Comparison of ENCODE assay signal across 11 cellular contexts in genomic region chr10:29648983-29649268, GRCh38. TPM values are rescaled to one million over a fixed set of nuclear protein-coding genes. Genes with fewer than 3 reads are reported as not detected.
DNase-seq lines count a peak whose midpoint lies in the region; ATAC-seq and TF ChIP-seq lines count a peak whose summit lies in the region.
"Had no signal": no experiment of that assay in that cellular context is flagged by ENCODE, and none has a peak within 500 bp of the region (broad histone marks: within the 10 kb centered on the region; RNA-seq: fewer than 3 reads in every experiment).

No MANE protein-coding gene starts in this region.

- DNase-seq in CD4-positive, alpha-beta T cell = no peak
- peak; percentile 58 to 59 for DNase-seq in SJCRH30
- peak; percentile 88 for DNase-seq in fibroblast of mammary gland (ENCODE audit: low read depth)
- DNase-seq in NCI-H2227 (lab: John Stamatoyannopoulos, UW; ENCODE audit: unreplicated experiment) = no peak
- DNase-seq in NCI-H1694 (lab: John Stamatoyannopoulos, UW) = no peak
- DNase-seq: activated CD8-positive, alpha-beta memory T cell treated with anti-CD3 and anti-CD28 coated beads for 24 hours; MM.1S; NCI-H526 treated with DMSO at 0.1 percent for 48 hours had no signal

- POLR2A ChIA-PET in CD4-positive, alpha-beta T cell (lab: Charles Lee) = interaction anchor here (0.5 kb wide), 1 partner anchor 518 kb away, joined by 3 read pairs; no protein-coding TSS in a partner anchor

- H3K9me3 Mint-ChIP-seq in CD4-positive, alpha-beta T cell = no peaks in the 10 kb centered on the region

- no peak for ATAC-seq in CD4-positive, alpha-beta T cell (ENCODE audit: poor library complexity)
- ATAC-seq in GM18907 (IDR thresholded peaks at IDR 0.05; ENCODE audit: unreplicated experiment) (no peak), HG02610 (IDR thresholded peaks at IDR 0.05; ENCODE audit: unreplicated experiment) (no peak)

- TF ChIP-seq CTCF in CD4-positive, alpha-beta T cell (IDR thresholded peaks at IDR 0.05) = no peak
- TF ChIP-seq CTCF in fibroblast of mammary gland (conservative IDR thresholded peaks at IDR 0.05; ENCODE audit: control insufficient read depth, insufficient read depth, low read depth, low read length) = no peak

- H3K9me3 ChIP-seq in CD4-positive, alpha-beta T cell (ENCODE audit: control insufficient read depth, low read length) = no peaks in the 10 kb centered on the region
- H3K9me3 ChIP-seq in SJCRH30 (replicated peaks) = no peaks in the 10 kb centered on the region

- no peak overlapping the region for H3K9ac ChIP-seq in rectal smooth muscle tissue (ENCODE audit: low read length)

- H3K27me3 Mint-ChIP-seq in CD4-positive, alpha-beta T cell = no peaks in the 10 kb centered on the region

- H3K4me3 ChIP-seq in SJCRH30 = no peak overlapping the region
- no peak overlapping the region for H3K4me3 ChIP-seq in fibroblast of mammary gland (ENCODE audit: control insufficient read depth, low read depth, low read length)
- H3K4me3 ChIP-seq in rectal smooth muscle tissue (ENCODE audit: low read length) = no peak overlapping the region

- peak overlapping the region; percentile 78 for H3K27ac Mint-ChIP-seq in CD4-positive, alpha-beta T cell

- H3K4me1 Mint-ChIP-seq in CD4-positive, alpha-beta T cell (ENCODE audit: low read depth) = peaks cover 81% of the 10 kb centered on the region

- H3K36me3 ChIP-seq in SJCRH30 (no peaks in the 10 kb centered on the region), rectal smooth muscle tissue (ENCODE audit: control insufficient read depth, insufficient read depth, low read length) (no peaks in the 10 kb centered on the region)

- H3K27ac ChIP-seq in CD4-positive, alpha-beta T cell (ENCODE audit: low read depth, low read length) = no peak overlapping the region
- H3K27ac ChIP-seq in SJCRH30 = no peak overlapping the region
- peak overlapping the region; percentile 80 for H3K27ac ChIP-seq in rectal smooth muscle tissue (ENCODE audit: low read depth, low read length)

- intact Hi-C loops in CD4-positive, alpha-beta T cell (cut with DNase I, micrococcal nuclease) = loop anchor here in 1 of 2 experiments (5.0 kb wide), 1 partner anchor 33 kb away; no protein-coding TSS in a partner anchor

- CTCF ChIA-PET in CD4-positive, alpha-beta T cell (lab: Charles Lee) = interaction anchor here (1.3 to 2.2 kb wide), 2 partner anchors 9 to 87 kb away, joined by 3 to 9 read pairs; no protein-coding TSS in a partner anchor

- no peaks in the 10 kb centered on the region for H3K27me3 ChIP-seq in CD4-positive, alpha-beta T cell (ENCODE audit: control insufficient read depth, insufficient read depth, low read length)
- H3K27me3 ChIP-seq in SJCRH30 (no peaks in the 10 kb centered on the region), rectal smooth muscle tissue (ENCODE audit: control insufficient read depth, insufficient read depth, low read length) (no peaks in the 10 kb centered on the region)

- H3K4me1 ChIP-seq in SJCRH30 (peaks cover 42% of the 10 kb centered on the region), rectal smooth muscle tissue (ENCODE audit: control insufficient read depth, insufficient read depth, low read length) (peaks cover 41% of the 10 kb centered on the region)

- peaks cover 23% of the 10 kb centered on the region for H3K36me3 Mint-ChIP-seq in CD4-positive, alpha-beta T cell (ENCODE audit: low read depth)

- no peak overlapping the region for H3K4me3 Mint-ChIP-seq in CD4-positive, alpha-beta T cell

RNA-seq across cellular contexts. Expression of gene SVIL, which starts 14.2 kb away (rescaled TPM):
- total RNA-seq in CD4-positive, alpha-beta T cell = 10 to 100 TPM; 38.5 to 40.3 TPM
- total RNA-seq in SJCRH30 (2014; rRNA removed; shearing (Covaris generic)) = 42.5 and 65.0 TPM in 2 replicates

Comparison
In these comparisons a context has a peak if more than half of its experiments do, and no peak if none do; other contexts are left out.
1. DNase-seq: peak in SJCRH30 (2 of 2) and fibroblast of mammary gland (single experiment); none in CD4-positive, alpha-beta T cell (0 of 10), NCI-H2227 (single experiment) and NCI-H1694 (single experiment).